ENCODE assay signal across 2 cellular contexts in genomic region chr7:68707958-68708357, GRCh38.
TF ChIP-seq lines count a peak whose summit lies in the region.

No MANE protein-coding gene starts in this region.

TF ChIP-seq in A549, 52 proteins besides CTCF, POLR2A, EP300 and RAD21:
- TF ChIP-seq, protein P1, sequence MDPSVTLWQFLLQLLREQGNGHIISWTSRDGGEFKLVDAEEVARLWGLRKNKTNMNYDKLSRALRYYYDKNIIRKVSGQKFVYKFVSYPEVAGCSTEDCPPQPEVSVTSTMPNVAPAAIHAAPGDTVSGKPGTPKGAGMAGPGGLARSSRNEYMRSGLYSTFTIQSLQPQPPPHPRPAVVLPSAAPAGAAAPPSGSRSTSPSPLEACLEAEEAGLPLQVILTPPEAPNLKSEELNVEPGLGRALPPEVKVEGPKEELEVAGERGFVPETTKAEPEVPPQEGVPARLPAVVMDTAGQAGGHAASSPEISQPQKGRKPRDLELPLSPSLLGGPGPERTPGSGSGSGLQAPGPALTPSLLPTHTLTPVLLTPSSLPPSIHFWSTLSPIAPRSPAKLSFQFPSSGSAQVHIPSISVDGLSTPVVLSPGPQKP (IDR thresholded peaks at IDR 0.05; ENCODE audit: low read depth, low read length): no peak
- peak; percentile 68 to 86; a peak in 3 of 4 replicates for TF ChIP-seq CEBPB (IDR thresholded peaks at IDR 0.05)
- peak; percentile 36 for TF ChIP-seq MAFK (IDR thresholded peaks at IDR 0.05; ENCODE audit: partially characterized antibody)
- no peak for TF ChIP-seq RARB (CRISPR knock-in tag; IDR thresholded peaks at IDR 0.05)
TF ChIP-seq in A549: peak in this region for 2.

TF ChIP-seq in K562, 482 proteins besides CTCF, POLR2A, EP300 and RAD21 (continued from another document):
- TF ChIP-seq, protein P2, sequence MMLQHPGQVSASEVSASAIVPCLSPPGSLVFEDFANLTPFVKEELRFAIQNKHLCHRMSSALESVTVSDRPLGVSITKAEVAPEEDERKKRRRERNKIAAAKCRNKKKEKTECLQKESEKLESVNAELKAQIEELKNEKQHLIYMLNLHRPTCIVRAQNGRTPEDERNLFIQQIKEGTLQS (IDR thresholded peaks at IDR 0.05): peak; percentile 75
- TF ChIP-seq, protein P2 (CRISPR knock-in tag; conservative IDR thresholded peaks at IDR 0.05): no peak
